8 cellular contexts compared by ENCODE assay signal in genomic region chr1:245436407-245436806, GRCh38.
"Had no signal": no experiment of that assay in that cellular context is flagged by ENCODE, and none has a peak within 500 bp of the region (broad histone marks: within the 10 kb centered on the region; RNA-seq: fewer than 3 reads in every experiment).

No MANE protein-coding gene starts in this region.

- H3K4me3 ChIP-seq: GM12878 had no signal

- ATAC-seq: GM12878 had no signal

- DNase-seq: GDM1, GF-D8 had no signal

- FAIRE-seq: G401.6, GM12878, GM12891, GM12892, GM18507, GM19239 had no signal
